In genomic region chr14:91338369-91338768, GRCh38 we compare ENCODE assay signal across 23 cellular contexts.
"Had no signal": no experiment of that assay in that cellular context is flagged by ENCODE, and none has a peak within 500 bp of the region (broad histone marks: within the 10 kb centered on the region; RNA-seq: fewer than 3 reads in every experiment).

No MANE protein-coding gene starts in this region.

- H3K4me3 Mint-ChIP-seq: activated CD4-positive, alpha-beta memory T cell treated with anti-CD3 and anti-CD28 coated beads, Interleukin-2, amount 10 ng/mL, durations not matched to agents 7 days and 5 days; stimulated activated naive B cell treated with anti-CD40 and anti-IgM and Interleukin-4, amounts not matched to agents 10 μg/mL and 1 μg/mL and 100 μg/mL, for 72 hours had no signal

- ATAC-seq: body of pancreas; gastroesophageal sphincter; heart right ventricle; left colon; lower lobe of right lung; mucosa of descending colon; pancreas; right lobe of liver; stimulated activated naive B cell treated with anti-CD40 and anti-IgM and Interleukin-4, amounts not matched to agents 10 μg/mL and 1 μg/mL and 100 μg/mL, for 72 hours had no signal

- H3K36me3 ChIP-seq: uterus had no signal

- H3K4me3 ChIP-seq: body of pancreas, gastroesophageal sphincter, heart right ventricle, lower lobe of right lung, mucosa of descending colon, pancreas, right lobe of liver, skin epidermis, transverse colon, uterus had no signal

- H3K4me1 ChIP-seq: body of pancreas, gastroesophageal sphincter, heart right ventricle, lower lobe of right lung, pancreas, right lobe of liver, transverse colon, uterus had no signal

- H3K9me3 Mint-ChIP-seq: activated CD4-positive, alpha-beta memory T cell treated with anti-CD3 and anti-CD28 coated beads, Interleukin-2, amount 10 ng/mL, durations not matched to agents 7 days and 5 days; stimulated activated naive B cell treated with anti-CD40 and anti-IgM and Interleukin-4, amounts not matched to agents 10 μg/mL and 1 μg/mL and 100 μg/mL, for 72 hours had no signal

- H3K27ac Mint-ChIP-seq: activated CD4-positive, alpha-beta memory T cell treated with anti-CD3 and anti-CD28 coated beads, Interleukin-2, amount 10 ng/mL, durations not matched to agents 7 days and 5 days; stimulated activated naive B cell treated with anti-CD40 and anti-IgM and Interleukin-4, amounts not matched to agents 10 μg/mL and 1 μg/mL and 100 μg/mL, for 72 hours had no signal

- DNase-seq: activated CD4-positive, alpha-beta memory T cell treated with anti-CD3 and anti-CD28 coated beads, Interleukin-2, amount 10 ng/mL, durations not matched to agents 7 days and 5 days; activated CD4-positive, alpha-beta T cell treated with anti-CD3 and anti-CD28 coated beads for 4 hours; activated CD4-positive, CD25-positive, alpha-beta regulatory T cell; activated effector memory CD4-positive, alpha-beta T cell treated with anti-CD3 and anti-CD28 coated beads, Interleukin-2, amount 50 U/mL, for 16 hours; activated naive CD4-positive, alpha-beta T cell treated with anti-CD3 and anti-CD28 coated beads, Interleukin-2, amount 50 U/mL, for 16 hours; anterior cingulate cortex; body of pancreas; effector memory CD4-positive, alpha-beta T cell; heart right ventricle; islet precursor cell; left colon; lower lobe of right lung; mesendoderm; pancreas; right lobe of liver; stimulated activated CD8-positive, alpha-beta memory T cell treated with anti-CD3 and anti-CD28 coated beads, Interleukin-4, amount 100 ng/mL, for 48 hours; stimulated activated naive B cell treated with anti-CD40 and anti-IgM and Interleukin-4, amounts not matched to agents 10 μg/mL and 1 μg/mL and 100 μg/mL, for 72 hours; T-helper 1 cell; transverse colon; uterus had no signal

- H3K27me3 Mint-ChIP-seq: activated CD4-positive, alpha-beta memory T cell treated with anti-CD3 and anti-CD28 coated beads, Interleukin-2, amount 10 ng/mL, durations not matched to agents 7 days and 5 days; stimulated activated naive B cell treated with anti-CD40 and anti-IgM and Interleukin-4, amounts not matched to agents 10 μg/mL and 1 μg/mL and 100 μg/mL, for 72 hours had no signal

- H3K27ac ChIP-seq: body of pancreas, gastroesophageal sphincter, heart right ventricle, lower lobe of right lung, pancreas, right lobe of liver, skin epidermis, transverse colon, uterus had no signal

- H3K9me3 ChIP-seq: body of pancreas, gastroesophageal sphincter, heart right ventricle, lower lobe of right lung, mucosa of descending colon, pancreas, right lobe of liver, transverse colon, uterus had no signal

- H3K27me3 ChIP-seq: body of pancreas, gastroesophageal sphincter, pancreas, right lobe of liver, transverse colon, uterus had no signal
